9 cellular contexts compared by ENCODE assay signal in genomic region chr20:63567382-63568169, GRCh38. TPM values are rescaled to one million over a fixed set of nuclear protein-coding genes. Genes with fewer than 3 reads are reported as not detected.
DNase-seq lines count a peak whose midpoint lies in the region; ATAC-seq and TF ChIP-seq lines count a peak whose summit lies in the region.
"Had no signal": no experiment of that assay in that cellular context is flagged by ENCODE, and none has a peak within 500 bp of the region (broad histone marks: within the 10 kb centered on the region; RNA-seq: fewer than 3 reads in every experiment).

No MANE protein-coding gene starts in this region.

- H3K9me3 ChIP-seq in esophagus squamous epithelium: no peaks in the 10 kb centered on the region

- intact Hi-C loops in esophagus squamous epithelium (cut with DNase I): no loop called here

- peaks cover 15 to 66% (median 19%) of the 10 kb centered on the region in 3 donors for H3K36me3 ChIP-seq in esophagus squamous epithelium

- TF ChIP-seq CTCF in osteocyte (IDR thresholded peaks at IDR 0.05) (no peak), esophagus squamous epithelium (IDR thresholded peaks at IDR 0.05) (no peak)

- no peak overlapping the region for H3K27ac Mint-ChIP-seq in osteocyte (ENCODE audit: unreplicated experiment)

- no peaks in the 10 kb centered on the region for H3K9me3 Mint-ChIP-seq in osteocyte (ENCODE audit: unreplicated experiment)

- ATAC-seq in HG03280 (IDR thresholded peaks at IDR 0.05; ENCODE audit: unreplicated experiment): peak; percentile 59

- TF ChIP-seq POLR2A in esophagus squamous epithelium (IDR thresholded peaks at IDR 0.05): peak in 1 of 4 donors; percentile 32

- H3K4me1 Mint-ChIP-seq in osteocyte (ENCODE audit: unreplicated experiment): no peaks in the 10 kb centered on the region

- peak overlapping the region in 2 of 4 donors; percentile 50 to 67 for H3K27ac ChIP-seq in esophagus squamous epithelium

- peaks cover 0 to 22% (median 5%) of the 10 kb centered on the region in 3 donors for H3K4me1 ChIP-seq in esophagus squamous epithelium

- no peaks in the 10 kb centered on the region for H3K27me3 ChIP-seq in esophagus squamous epithelium

- no peaks in the 10 kb centered on the region for H3K27me3 Mint-ChIP-seq in osteocyte (ENCODE audit: unreplicated experiment)

- 60 to 65% methylated on average over 12 to 20 of the region's 38 CpGs for WGBS in esophagus squamous epithelium, 2 donors

- H3K4me3 ChIP-seq in esophagus squamous epithelium: peak overlapping the region in 2 of 4 donors; percentile 10 to 42

- no peak overlapping the region for H3K4me3 Mint-ChIP-seq in osteocyte (ENCODE audit: unreplicated experiment)

- H3K36me3 Mint-ChIP-seq in osteocyte (ENCODE audit: unreplicated experiment): no peaks in the 10 kb centered on the region

- DNase-seq in GM19238 (ENCODE audit: insufficient read length, low spot score): peak; percentile 71
- peak; percentile 62 for DNase-seq in activated CD4-positive, alpha-beta T cell treated with anti-CD3 and anti-CD28 coated beads for 48 hours
- peak; percentile 75 for DNase-seq in iris pigment epithelial cell (ENCODE audit: low read depth)
- no peak for DNase-seq in NCI-H446 treated with DMSO at 0.1 percent for 48 hours (lab: John Stamatoyannopoulos, UW)
- no peak for DNase-seq in NCI-H2171 (lab: John Stamatoyannopoulos, UW)
- DNase-seq in osteocyte (ENCODE audit: extremely low spot score, unreplicated experiment): no peak
- no peak for DNase-seq in esophagus squamous epithelium (lab: John Stamatoyannopoulos, UW)

RNA-seq across cellular contexts. Expression of gene HELZ2, which starts 6.5 kb away (rescaled TPM):
- total RNA-seq in osteocyte (25.0 and 29.0 TPM in 2 replicates), esophagus squamous epithelium (10 to 100 TPM; 23.7 to 37.6 (median 31.2) TPM)

RNA-seq across cellular contexts. Expression of gene FNDC11, which starts 13.6 kb away (rescaled TPM):
- total RNA-seq in osteocyte (0.13 and 0.34 TPM in 2 replicates), esophagus squamous epithelium (under 1 TPM in 1 of 4 donors, not detected in 3; under 0.01 TPM)

RNA-seq across cellular contexts. Expression of gene SRMS, which starts 20.0 kb away (rescaled TPM):
- not detected in 2 replicates for total RNA-seq in osteocyte
- not detected for total RNA-seq in esophagus squamous epithelium
- total RNA-seq: epithelial cell of proximal tubule had no signal

RNA-seq across cellular contexts. Expression of gene PTK6, which starts 30.4 kb away (rescaled TPM):
- total RNA-seq in osteocyte: 0.13 TPM in 1 of 2 replicates, not detected in the other
- total RNA-seq in esophagus squamous epithelium: 100 to 1,000 TPM in 1 of 4 donors, 10 to 100 TPM in 3; 40.8 to 133 (median 49.7) TPM
- total RNA-seq: epithelial cell of proximal tubule had no signal

RNA-seq across cellular contexts. Expression of gene PPDPF, which starts 47.0 kb away (rescaled TPM):
- 220 and 239 TPM in 2 replicates for total RNA-seq in osteocyte
- total RNA-seq in esophagus squamous epithelium: 100 to 1,000 TPM; 142 to 613 (median 338) TPM

Comparison
In these comparisons a context has a peak if more than half of its experiments do, and no peak if none do; other contexts are left out.
1. DNase-seq: peak in GM19238 (single experiment), activated CD4-positive, alpha-beta T cell treated with anti-CD3 and anti-CD28 coated beads for 48 hours (single experiment) and iris pigment epithelial cell (single experiment); none in NCI-H446 treated with DMSO at 0.1 percent for 48 hours (single experiment), NCI-H2171 (single experiment), osteocyte (single experiment) and esophagus squamous epithelium (single experiment).